18 cellular contexts compared by ENCODE assay signal in genomic region chr2:128396946-128397345, GRCh38.
"Had no signal": no experiment of that assay in that cellular context is flagged by ENCODE, and none has a peak within 500 bp of the region (broad histone marks: within the 10 kb centered on the region; RNA-seq: fewer than 3 reads in every experiment).

No MANE protein-coding gene starts in this region.

- H3K9me3 ChIP-seq: prostate gland, upper lobe of right lung had no signal

- H3K4me1 Mint-ChIP-seq: memory B cell; stimulated activated naive CD8-positive, alpha-beta T cell treated with anti-CD3 and anti-CD28 coated beads, Interleukin-15, amount 100 ng/mL, for 72 hours had no signal

- DNase-seq: activated CD4-positive, alpha-beta T cell treated with anti-CD3 and anti-CD28 coated beads for 4 hours; activated CD8-positive, alpha-beta memory T cell treated with anti-CD3 and anti-CD28 coated beads, Interleukin-2, amount 50 U/mL, for 4 hours; activated CD8-positive, alpha-beta T cell treated with anti-CD3 and anti-CD28 coated beads for 36 hours; activated gamma-delta T cell; activated T-cell treated with anti-CD3 and anti-CD28 coated beads, Interleukin-2, amount 50 U/mL, for 72 hours; cerebellar nuclear complex; dermis blood vessel endothelial cell; left ventricle myocardium superior; occipital lobe; stimulated activated naive CD8-positive, alpha-beta T cell treated with anti-CD3 and anti-CD28 coated beads, Interleukin-15, amount 100 ng/mL, for 72 hours had no signal

- H3K27ac Mint-ChIP-seq: activated CD8-positive, alpha-beta T cell treated with anti-CD3 and anti-CD28 coated beads for 36 hours; activated naive CD4-positive, alpha-beta T cell treated with anti-CD3 and anti-CD28 coated beads, Interleukin-2, amount 50 U/mL, for 72 hours; activated T-cell treated with anti-CD3 and anti-CD28 coated beads, Interleukin-2, amount 50 U/mL, for 72 hours; endodermal cell; memory B cell; natural killer cell treated with Interleukin-12 subunit alpha and Interleukin-12 subunit beta and Interleukin-15 and Interleukin-18, amount 100 ng/mL, for 72 hours; stimulated activated naive CD8-positive, alpha-beta T cell treated with anti-CD3 and anti-CD28 coated beads, Interleukin-15, amount 100 ng/mL, for 72 hours; T-helper 1 cell treated with Interleukin-12 subunit alpha and Interleukin-12 subunit beta and Interleukin-4 antibody, amounts not matched to agents 30 μg/mL and 1 μg/mL, for 36 hours had no signal

- ATAC-seq: activated CD8-positive, alpha-beta T cell treated with anti-CD3 and anti-CD28 coated beads for 36 hours; activated naive CD4-positive, alpha-beta T cell treated with anti-CD3 and anti-CD28 coated beads, Interleukin-2, amount 50 U/mL, for 72 hours; activated T-cell treated with anti-CD3 and anti-CD28 coated beads, Interleukin-2, amount 50 U/mL, for 72 hours; left ventricle myocardium superior; natural killer cell treated with Interleukin-12 subunit alpha and Interleukin-12 subunit beta and Interleukin-15 and Interleukin-18, amount 100 ng/mL, for 72 hours; stimulated activated naive CD8-positive, alpha-beta T cell treated with anti-CD3 and anti-CD28 coated beads, Interleukin-15, amount 100 ng/mL, for 72 hours; upper lobe of right lung had no signal

- H3K36me3 Mint-ChIP-seq: activated naive CD4-positive, alpha-beta T cell treated with anti-CD3 and anti-CD28 coated beads, Interleukin-2, amount 50 U/mL, for 72 hours; memory B cell; natural killer cell treated with Interleukin-12 subunit alpha and Interleukin-12 subunit beta and Interleukin-15 and Interleukin-18, amount 100 ng/mL, for 72 hours; WTC11 had no signal

- H3K27ac ChIP-seq: upper lobe of right lung had no signal

- H3K4me1 ChIP-seq: prostate gland, upper lobe of right lung had no signal

- H3K27me3 ChIP-seq: upper lobe of right lung had no signal

- H3K4me3 ChIP-seq: prostate gland, upper lobe of right lung had no signal

- H3K4me3 Mint-ChIP-seq: activated CD8-positive, alpha-beta T cell treated with anti-CD3 and anti-CD28 coated beads for 36 hours; activated T-cell treated with anti-CD3 and anti-CD28 coated beads, Interleukin-2, amount 50 U/mL, for 72 hours; endodermal cell; memory B cell; natural killer cell treated with Interleukin-12 subunit alpha and Interleukin-12 subunit beta and Interleukin-15 and Interleukin-18, amount 100 ng/mL, for 72 hours; stimulated activated naive CD8-positive, alpha-beta T cell treated with anti-CD3 and anti-CD28 coated beads, Interleukin-15, amount 100 ng/mL, for 72 hours; T-helper 1 cell treated with Interleukin-12 subunit alpha and Interleukin-12 subunit beta and Interleukin-4 antibody, amounts not matched to agents 30 μg/mL and 1 μg/mL, for 36 hours; WTC11 had no signal

- H3K36me3 ChIP-seq: prostate gland, upper lobe of right lung had no signal

- H3K9me3 Mint-ChIP-seq: activated CD8-positive, alpha-beta T cell treated with anti-CD3 and anti-CD28 coated beads for 36 hours; activated naive CD4-positive, alpha-beta T cell treated with anti-CD3 and anti-CD28 coated beads, Interleukin-2, amount 50 U/mL, for 72 hours; activated T-cell treated with anti-CD3 and anti-CD28 coated beads, Interleukin-2, amount 50 U/mL, for 72 hours; memory B cell; natural killer cell treated with Interleukin-12 subunit alpha and Interleukin-12 subunit beta and Interleukin-15 and Interleukin-18, amount 100 ng/mL, for 72 hours; stimulated activated naive CD8-positive, alpha-beta T cell treated with anti-CD3 and anti-CD28 coated beads, Interleukin-15, amount 100 ng/mL, for 72 hours; T-helper 1 cell treated with Interleukin-12 subunit alpha and Interleukin-12 subunit beta and Interleukin-4 antibody, amounts not matched to agents 30 μg/mL and 1 μg/mL, for 36 hours had no signal

- H3K27me3 Mint-ChIP-seq: memory B cell had no signal
